ENCODE assay signal across 17 cellular contexts in the genomic region with DNA sequence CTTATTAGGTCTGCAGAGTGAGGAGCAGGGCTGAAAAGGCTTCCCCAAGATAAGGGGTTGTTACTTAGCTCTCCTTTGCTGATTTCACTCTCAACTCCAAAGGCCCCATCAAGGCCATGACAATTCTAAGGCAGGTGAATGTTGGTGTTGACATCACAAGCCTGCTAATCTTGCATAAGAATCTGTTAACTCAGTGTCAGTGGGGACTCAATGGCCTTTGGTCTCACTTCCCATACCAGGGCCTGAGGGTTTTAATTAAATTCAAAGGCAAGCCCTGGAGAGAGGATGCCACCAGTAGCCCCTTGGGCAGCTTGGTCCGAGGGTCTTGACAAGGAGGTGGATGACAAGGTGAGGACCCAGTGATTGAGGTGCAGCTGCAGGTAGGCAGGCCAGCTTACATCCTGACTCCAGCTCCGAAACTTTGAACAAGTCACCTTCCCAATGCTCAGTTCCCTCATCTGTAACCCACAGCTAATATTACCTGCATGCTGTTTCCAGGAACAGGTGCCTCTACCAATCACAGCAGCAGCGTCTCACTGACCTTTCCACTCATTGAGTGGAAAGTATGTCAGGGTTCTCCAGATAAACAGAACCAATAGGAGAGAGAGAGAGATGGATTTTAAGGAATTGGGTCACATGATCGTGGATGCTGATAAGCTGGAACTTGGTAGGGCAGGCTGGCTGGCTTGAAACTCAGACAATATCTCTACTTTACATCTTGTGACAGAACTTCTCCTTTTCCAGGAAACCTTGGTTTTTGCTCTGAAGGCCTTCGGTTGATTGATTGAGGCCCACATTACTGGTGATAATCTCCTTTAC. TPM values are rescaled to one million over a fixed set of nuclear protein-coding genes. Genes with fewer than 3 reads are reported as not detected.
DNase-seq lines count a peak whose midpoint lies in the region; ATAC-seq, FAIRE-seq and TF ChIP-seq lines count a peak whose summit lies in the region.
"Had no signal": no experiment of that assay in that cellular context is flagged by ENCODE, and none has a peak within 500 bp of the region (broad histone marks: within the 10 kb centered on the region; RNA-seq: fewer than 3 reads in every experiment).

No MANE protein-coding gene starts in this region.

- peaks cover 16% of the 10 kb centered on the region for H3K4me1 Mint-ChIP-seq in activated CD4-positive, alpha-beta memory T cell treated with anti-CD3 and anti-CD28 coated beads, Interleukin-2, amount 10 ng/mL, durations not matched to agents 7 days and 5 days
- H3K4me1 Mint-ChIP-seq in activated CD4-positive, alpha-beta memory T cell treated with anti-CD3 and anti-CD28 coated beads for 36 hours (ENCODE audit: low read depth): no peaks in the 10 kb centered on the region
- H3K4me1 Mint-ChIP-seq: central memory CD8-positive, alpha-beta T cell had no signal

- no TSS peak for BruUV-seq in endothelial cell of umbilical vein (replicated peaks; lab: Mats Ljungman, UMichigan)

- TF ChIP-seq POLR2A in endothelial cell of umbilical vein (IDR thresholded peaks at IDR 0.05; ENCODE audit: low read depth, low read length): no peak
- TF ChIP-seq POLR2A in stomach (IDR thresholded peaks at IDR 0.05): no peak

- H3K4me2 ChIP-seq in endothelial cell of umbilical vein (ENCODE audit: insufficient read depth, low read length): no peak overlapping the region

- H3K27me3 ChIP-seq in endothelial cell of umbilical vein (ENCODE audit: control insufficient read depth in 2 of 2, insufficient read depth in 2 of 2, low read length in 2 of 2) (no peaks in the 10 kb centered on the region), stomach (no peaks in the 10 kb centered on the region)
- H3K27me3 ChIP-seq: right atrium auricular region had no signal

- dilution Hi-C loops in endothelial cell of umbilical vein (cut with MboI; ENCODE audit: extremely low pct_ligation_motif_present, low sequenced_read_pairs): no loop called here

- H3K4me3 Mint-ChIP-seq in activated CD4-positive, alpha-beta memory T cell treated with anti-CD3 and anti-CD28 coated beads, Interleukin-2, amount 10 ng/mL, durations not matched to agents 7 days and 5 days: no peak overlapping the region
- H3K4me3 Mint-ChIP-seq in activated CD4-positive, alpha-beta memory T cell treated with anti-CD3 and anti-CD28 coated beads for 36 hours: no peak overlapping the region
- H3K4me3 Mint-ChIP-seq: central memory CD8-positive, alpha-beta T cell had no signal

- no peak overlapping the region for H3K9ac ChIP-seq in endothelial cell of umbilical vein (replicated peaks; ENCODE audit: extremely low read depth, insufficient read depth, low read length)

- H3K9me1 ChIP-seq in endothelial cell of umbilical vein (replicated peaks; ENCODE audit: control insufficient read depth, extremely low read depth, insufficient read depth, low read length): no peaks in the 10 kb centered on the region

- TF ChIP-seq CTCF in endothelial cell of umbilical vein (IDR thresholded peaks at IDR 0.05; ENCODE audit: extremely low read depth in 1 of 2, insufficient read depth in 1 of 2, low read depth in 1 of 2, low read length in 2 of 2) (no peak), stomach (IDR thresholded peaks at IDR 0.05) (no peak)

- no peaks in the 10 kb centered on the region for H3K79me2 ChIP-seq in endothelial cell of umbilical vein (ENCODE audit: control insufficient read depth, insufficient read depth, low read length)

- H3K27ac ChIP-seq in endothelial cell of umbilical vein (ENCODE audit: insufficient read depth, low read depth, low read length): no peak overlapping the region
- H3K27ac ChIP-seq in stomach: peak overlapping the region; percentile 63 to 80 (median 76)
- H3K27ac ChIP-seq: right atrium auricular region, thoracic aorta had no signal

- no peaks in the 10 kb centered on the region for H3K27me3 Mint-ChIP-seq in activated CD4-positive, alpha-beta memory T cell treated with anti-CD3 and anti-CD28 coated beads, Interleukin-2, amount 10 ng/mL, durations not matched to agents 7 days and 5 days
- H3K27me3 Mint-ChIP-seq in activated CD4-positive, alpha-beta memory T cell treated with anti-CD3 and anti-CD28 coated beads for 36 hours: no peaks in the 10 kb centered on the region
- H3K27me3 Mint-ChIP-seq: central memory CD8-positive, alpha-beta T cell had no signal

- FAIRE-seq in endothelial cell of umbilical vein (lab: Jason Lieb, UNC): no peak
- FAIRE-seq: D721Med had no signal

- H3K4me1 ChIP-seq in endothelial cell of umbilical vein (ENCODE audit: control insufficient read depth, extremely low read depth, insufficient read depth, low read length): no peaks in the 10 kb centered on the region
- peaks cover 22 to 35% (median 30%) of the 10 kb centered on the region in 4 donors for H3K4me1 ChIP-seq in stomach

- H3K9me3 ChIP-seq in endothelial cell of umbilical vein (replicated peaks; ENCODE audit: control insufficient read depth, insufficient read depth, low read length) (no peaks in the 10 kb centered on the region), stomach (no peaks in the 10 kb centered on the region)
- H3K9me3 ChIP-seq: right atrium auricular region, thoracic aorta had no signal

- no peaks in the 10 kb centered on the region for H3K9me3 Mint-ChIP-seq in activated CD4-positive, alpha-beta memory T cell treated with anti-CD3 and anti-CD28 coated beads, Interleukin-2, amount 10 ng/mL, durations not matched to agents 7 days and 5 days
- H3K9me3 Mint-ChIP-seq in activated CD4-positive, alpha-beta memory T cell treated with anti-CD3 and anti-CD28 coated beads for 36 hours: no peaks in the 10 kb centered on the region
- H3K9me3 Mint-ChIP-seq: central memory CD8-positive, alpha-beta T cell had no signal

- intact Hi-C loops in activated CD4-positive, alpha-beta memory T cell treated with anti-CD3 and anti-CD28 coated beads for 36 hours (cut with micrococcal nuclease): no loop called here
- intact Hi-C loops in endothelial cell of umbilical vein (cut with micrococcal nuclease) (no loop called here), stomach (cut with DNase I; ENCODE audit: low total_unique reads) (no loop called here)

- no peak for ATAC-seq in GM19467 (IDR thresholded peaks at IDR 0.05; ENCODE audit: unreplicated experiment)

- 31 to 57% (median 45%) methylated on average over 5 of the region's 5 CpGs for WGBS in stomach, 5 donors

- H3K27ac Mint-ChIP-seq in activated CD4-positive, alpha-beta memory T cell treated with anti-CD3 and anti-CD28 coated beads, Interleukin-2, amount 10 ng/mL, durations not matched to agents 7 days and 5 days: peak overlapping the region; percentile 37
- no peak overlapping the region for H3K27ac Mint-ChIP-seq in activated CD4-positive, alpha-beta memory T cell treated with anti-CD3 and anti-CD28 coated beads for 36 hours

- CTCF ChIA-PET in activated CD4-positive, alpha-beta memory T cell treated with anti-CD3 and anti-CD28 coated beads, Interleukin-2, amount 10 ng/mL, durations not matched to agents 7 days and 5 days (lab: Charles Lee): no interaction called here
- CTCF ChIA-PET in activated CD4-positive, alpha-beta memory T cell treated with anti-CD3 and anti-CD28 coated beads for 36 hours (lab: Charles Lee): no interaction called here
- CTCF ChIA-PET in endothelial cell of umbilical vein (lab: Charles Lee): interaction anchor here (1.1 to 1.6 kb wide), 3 partner anchors 9 to 32 kb away, joined by 3 to 6 read pairs (median 3); no protein-coding TSS in a partner anchor

- H3K4me3 ChIP-seq in endothelial cell of umbilical vein (replicated peaks in 1 of 3; ENCODE audit: insufficient read depth in 1 of 3, low read depth in 1 of 3, low read length in 3 of 3) (no peak overlapping the region), stomach (no peak overlapping the region)
- H3K4me3 ChIP-seq: right atrium auricular region, thoracic aorta had no signal

- H3K36me3 Mint-ChIP-seq in activated CD4-positive, alpha-beta memory T cell treated with anti-CD3 and anti-CD28 coated beads, Interleukin-2, amount 10 ng/mL, durations not matched to agents 7 days and 5 days (ENCODE audit: low read depth): no peaks in the 10 kb centered on the region
- no peaks in the 10 kb centered on the region for H3K36me3 Mint-ChIP-seq in activated CD4-positive, alpha-beta memory T cell treated with anti-CD3 and anti-CD28 coated beads for 36 hours

- no peaks in the 10 kb centered on the region for H4K20me1 ChIP-seq in endothelial cell of umbilical vein (replicated peaks; ENCODE audit: control insufficient read depth, extremely low read depth, insufficient read depth, low read length)

- no peak overlapping the region for H2AFZ ChIP-seq in endothelial cell of umbilical vein (ENCODE audit: low read depth, low read length)

- POLR2A ChIA-PET in activated CD4-positive, alpha-beta memory T cell treated with anti-CD3 and anti-CD28 coated beads, Interleukin-2, amount 10 ng/mL, durations not matched to agents 7 days and 5 days (lab: Charles Lee): interaction anchor here (0.8 to 2.0 kb wide), 4 partner anchors 9 to 34 kb away, joined by 3 to 5 read pairs (median 4); partner anchors contain the start of genes ALAS1 and POC1A
- POLR2A ChIA-PET in activated CD4-positive, alpha-beta memory T cell treated with anti-CD3 and anti-CD28 coated beads for 36 hours (lab: Charles Lee): no interaction called here
- POLR2A ChIA-PET in endothelial cell of umbilical vein (lab: Charles Lee): no interaction called here

- H3K36me3 ChIP-seq in endothelial cell of umbilical vein (ENCODE audit: control insufficient read depth in 2 of 2, extremely low read depth in 1 of 2, insufficient read depth in 2 of 2, low read length in 2 of 2): no peaks in the 10 kb centered on the region
- H3K36me3 ChIP-seq in stomach: no peaks in the 10 kb centered on the region
- H3K36me3 ChIP-seq: right atrium auricular region, thoracic aorta had no signal

- TF ChIP-seq EP300 in stomach (IDR thresholded peaks at IDR 0.05): no peak

- DNase-seq in activated CD4-positive, alpha-beta memory T cell treated with anti-CD3 and anti-CD28 coated beads, Interleukin-2, amount 10 ng/mL, durations not matched to agents 7 days and 5 days: no peak
- no peak for DNase-seq in activated CD4-positive, alpha-beta memory T cell treated with anti-CD3 and anti-CD28 coated beads for 36 hours
- no peak for DNase-seq in endothelial cell of umbilical vein (ENCODE audit: low read depth, low spot score)
- peak; percentile 56 for DNase-seq in stomach
- no peak for DNase-seq in stimulated activated naive CD4-positive, alpha-beta T cell treated with Interleukin-2 at 50 U/mL for 16 hours (lab: John Stamatoyannopoulos, UW)
- DNase-seq: 8988T; activated CD4-positive, alpha-beta T cell treated with anti-CD3 and anti-CD28 coated beads, Interleukin-2, amount 50 U/mL, for 1 hour; activated gamma-delta T cell treated with Interleukin-2 at 50 U/mL for 16 hours; NCI-H1417 treated with DMSO at 0.1 percent for 48 hours; NCI-H82; SW 1271 had no signal

RNA-seq across cellular contexts. Expression of gene ALAS1, which starts 9.2 kb away (rescaled TPM):
- total RNA-seq in activated CD4-positive, alpha-beta memory T cell treated with anti-CD3 and anti-CD28 coated beads, Interleukin-2, amount 10 ng/mL, durations not matched to agents 7 days and 5 days: 10 to 100 TPM; 62.1 to 62.6 TPM
- total RNA-seq in activated CD4-positive, alpha-beta memory T cell treated with anti-CD3 and anti-CD28 coated beads for 36 hours: 10 to 100 TPM; 64.4 to 64.5 TPM
- total RNA-seq in endothelial cell of umbilical vein (45.1 and 48.1 TPM in 2 replicates), stomach (10 to 100 TPM; 19.6 to 75.3 (median 33.4) TPM)
- polyA plus RNA-seq in endothelial cell of umbilical vein (72.1 and 76.5 TPM in 2 replicates), stomach (10 to 100 TPM; 35.6 to 59.1 (median 42.7) TPM)
- polyA plus RNA-seq in endothelial cell of umbilical vein (2011; cell fraction: cytosol; rRNA removed): 57.5 and 62.2 TPM in 2 replicates
- polyA plus RNA-seq in endothelial cell of umbilical vein (2011; cell fraction: nucleus; rRNA removed): 43.6 and 45.8 TPM in 2 replicates
- 54.3 and 54.7 TPM in 2 replicates for polyA plus RNA-seq in endothelial cell of umbilical vein (2012)
- polyA minus RNA-seq in endothelial cell of umbilical vein: 55.3 and 58.2 TPM in 2 replicates
- 26.8 TPM for polyA minus RNA-seq in endothelial cell of umbilical vein (2011; cell fraction: cytosol; rRNA and poly(A)+ RNA removed)
- polyA minus RNA-seq in endothelial cell of umbilical vein (2011; cell fraction: nucleus; rRNA and poly(A)+ RNA removed): 16.0 and 16.4 TPM in 2 replicates

RNA-seq across cellular contexts. Expression of gene POC1A, which starts 34.6 kb away (rescaled TPM):
- total RNA-seq in activated CD4-positive, alpha-beta memory T cell treated with anti-CD3 and anti-CD28 coated beads, Interleukin-2, amount 10 ng/mL, durations not matched to agents 7 days and 5 days: 10 to 100 TPM; 24.8 to 25.6 TPM
- total RNA-seq in activated CD4-positive, alpha-beta memory T cell treated with anti-CD3 and anti-CD28 coated beads for 36 hours: 10 to 100 TPM; 28.5 to 30.5 TPM
- total RNA-seq in endothelial cell of umbilical vein (16.7 and 19.4 TPM in 2 replicates), stomach (10 to 100 TPM in 1 of 5 donors, 1 to 10 TPM in 3, not detected in 1; 1.8 to 23.2 (median 3.5) TPM)
- polyA plus RNA-seq in endothelial cell of umbilical vein (14.8 and 14.9 TPM in 2 replicates), stomach (1 to 10 TPM; 3.0 to 4.4 (median 3.5) TPM)
- 15.9 and 16.9 TPM in 2 replicates for polyA plus RNA-seq in endothelial cell of umbilical vein (2011; cell fraction: cytosol; rRNA removed)
- polyA plus RNA-seq in endothelial cell of umbilical vein (2011; cell fraction: nucleus; rRNA removed): 11.6 and 13.5 TPM in 2 replicates
- polyA plus RNA-seq in endothelial cell of umbilical vein (2012): 6.0 and 11.1 TPM in 2 replicates
- 18.2 and 21.8 TPM in 2 replicates for polyA minus RNA-seq in endothelial cell of umbilical vein
- 17.4 TPM for polyA minus RNA-seq in endothelial cell of umbilical vein (2011; cell fraction: cytosol; rRNA and poly(A)+ RNA removed)
- 7.1 and 10.2 TPM in 2 replicates for polyA minus RNA-seq in endothelial cell of umbilical vein (2011; cell fraction: nucleus; rRNA and poly(A)+ RNA removed)

RNA-seq across cellular contexts. Expression of gene TLR9, which starts 36.6 kb away (rescaled TPM):
- under 1 TPM; 0.55 to 0.83 TPM for total RNA-seq in activated CD4-positive, alpha-beta memory T cell treated with anti-CD3 and anti-CD28 coated beads, Interleukin-2, amount 10 ng/mL, durations not matched to agents 7 days and 5 days
- total RNA-seq in activated CD4-positive, alpha-beta memory T cell treated with anti-CD3 and anti-CD28 coated beads for 36 hours: under 1 TPM; 0.59 to 0.90 TPM
- 0.07 TPM in 1 of 2 replicates, not detected in the other for total RNA-seq in endothelial cell of umbilical vein
- 0.11 TPM in 1 of 2 replicates, not detected in the other for polyA plus RNA-seq in endothelial cell of umbilical vein
- polyA plus RNA-seq in endothelial cell of umbilical vein (2011; cell fraction: cytosol; rRNA removed): 0.03 TPM in 1 of 2 replicates, not detected in the other
- polyA plus RNA-seq in endothelial cell of umbilical vein (2011; cell fraction: nucleus; rRNA removed): 0.17 and 0.18 TPM in 2 replicates
- polyA plus RNA-seq in endothelial cell of umbilical vein (2012): not detected in 2 replicates
- polyA minus RNA-seq in endothelial cell of umbilical vein: not detected in 2 replicates
- not detected for polyA minus RNA-seq in endothelial cell of umbilical vein (2011; cell fraction: cytosol; rRNA and poly(A)+ RNA removed)
- polyA minus RNA-seq in endothelial cell of umbilical vein (2011; cell fraction: nucleus; rRNA and poly(A)+ RNA removed): not detected in 2 replicates
- not detected for total RNA-seq in stomach
- under 1 TPM in 1 of 3 donors, not detected in 2; 0.18 TPM for polyA plus RNA-seq in stomach
- total RNA-seq: H4, right atrium auricular region, thoracic aorta had no signal

RNA-seq across cellular contexts. Expression of gene TWF2, which starts 50.2 kb away (rescaled TPM):
- total RNA-seq in activated CD4-positive, alpha-beta memory T cell treated with anti-CD3 and anti-CD28 coated beads, Interleukin-2, amount 10 ng/mL, durations not matched to agents 7 days and 5 days: 100 to 1,000 TPM; 118 to 119 TPM
- 100 to 1,000 TPM; 114 to 118 TPM for total RNA-seq in activated CD4-positive, alpha-beta memory T cell treated with anti-CD3 and anti-CD28 coated beads for 36 hours
- total RNA-seq in endothelial cell of umbilical vein (82.6 and 82.9 TPM in 2 replicates), stomach (100 to 1,000 TPM in 1 of 5 donors, 10 to 100 TPM in 4; 18.7 to 237 (median 39.1) TPM)
- polyA plus RNA-seq in endothelial cell of umbilical vein (134 and 156 TPM in 2 replicates), stomach (10 to 100 TPM; 37.5 to 58.7 (median 40.8) TPM)
- 139 and 157 TPM in 2 replicates for polyA plus RNA-seq in endothelial cell of umbilical vein (2011; cell fraction: cytosol; rRNA removed)
- polyA plus RNA-seq in endothelial cell of umbilical vein (2011; cell fraction: nucleus; rRNA removed): 60.1 and 64.9 TPM in 2 replicates
- 67.6 and 80.8 TPM in 2 replicates for polyA plus RNA-seq in endothelial cell of umbilical vein (2012)
- polyA minus RNA-seq in endothelial cell of umbilical vein: 58.5 and 59.4 TPM in 2 replicates
- polyA minus RNA-seq in endothelial cell of umbilical vein (2011; cell fraction: cytosol; rRNA and poly(A)+ RNA removed): 37.1 TPM
- polyA minus RNA-seq in endothelial cell of umbilical vein (2011; cell fraction: nucleus; rRNA and poly(A)+ RNA removed): 11.3 and 17.6 TPM in 2 replicates

RNA-seq across cellular contexts. Expression of gene PPM1M, which starts 56.8 kb away (rescaled TPM):
- total RNA-seq in activated CD4-positive, alpha-beta memory T cell treated with anti-CD3 and anti-CD28 coated beads, Interleukin-2, amount 10 ng/mL, durations not matched to agents 7 days and 5 days: 100 to 1,000 TPM; 123 to 124 TPM
- 100 to 1,000 TPM; 111 TPM for total RNA-seq in activated CD4-positive, alpha-beta memory T cell treated with anti-CD3 and anti-CD28 coated beads for 36 hours
- 13.0 and 13.7 TPM in 2 replicates for total RNA-seq in endothelial cell of umbilical vein
- 17.5 and 19.4 TPM in 2 replicates for polyA plus RNA-seq in endothelial cell of umbilical vein
- polyA plus RNA-seq in endothelial cell of umbilical vein (2011; cell fraction: cytosol; rRNA removed): 17.0 and 18.8 TPM in 2 replicates
- polyA plus RNA-seq in endothelial cell of umbilical vein (2011; cell fraction: nucleus; rRNA removed): 41.2 and 45.2 TPM in 2 replicates
- 12.7 and 17.3 TPM in 2 replicates for polyA plus RNA-seq in endothelial cell of umbilical vein (2012)
- 19.9 and 21.2 TPM in 2 replicates for polyA minus RNA-seq in endothelial cell of umbilical vein
- 4.9 TPM for polyA minus RNA-seq in endothelial cell of umbilical vein (2011; cell fraction: cytosol; rRNA and poly(A)+ RNA removed)
- polyA minus RNA-seq in endothelial cell of umbilical vein (2011; cell fraction: nucleus; rRNA and poly(A)+ RNA removed): 5.7 and 6.5 TPM in 2 replicates
- 10 to 100 TPM in 3 of 5 donors, 1 to 10 TPM in 2; 7.9 to 44.9 (median 11.0) TPM for total RNA-seq in stomach
- polyA plus RNA-seq in stomach: 10 to 100 TPM; 16.4 to 25.7 (median 19.8) TPM
